In the genomic region with DNA sequence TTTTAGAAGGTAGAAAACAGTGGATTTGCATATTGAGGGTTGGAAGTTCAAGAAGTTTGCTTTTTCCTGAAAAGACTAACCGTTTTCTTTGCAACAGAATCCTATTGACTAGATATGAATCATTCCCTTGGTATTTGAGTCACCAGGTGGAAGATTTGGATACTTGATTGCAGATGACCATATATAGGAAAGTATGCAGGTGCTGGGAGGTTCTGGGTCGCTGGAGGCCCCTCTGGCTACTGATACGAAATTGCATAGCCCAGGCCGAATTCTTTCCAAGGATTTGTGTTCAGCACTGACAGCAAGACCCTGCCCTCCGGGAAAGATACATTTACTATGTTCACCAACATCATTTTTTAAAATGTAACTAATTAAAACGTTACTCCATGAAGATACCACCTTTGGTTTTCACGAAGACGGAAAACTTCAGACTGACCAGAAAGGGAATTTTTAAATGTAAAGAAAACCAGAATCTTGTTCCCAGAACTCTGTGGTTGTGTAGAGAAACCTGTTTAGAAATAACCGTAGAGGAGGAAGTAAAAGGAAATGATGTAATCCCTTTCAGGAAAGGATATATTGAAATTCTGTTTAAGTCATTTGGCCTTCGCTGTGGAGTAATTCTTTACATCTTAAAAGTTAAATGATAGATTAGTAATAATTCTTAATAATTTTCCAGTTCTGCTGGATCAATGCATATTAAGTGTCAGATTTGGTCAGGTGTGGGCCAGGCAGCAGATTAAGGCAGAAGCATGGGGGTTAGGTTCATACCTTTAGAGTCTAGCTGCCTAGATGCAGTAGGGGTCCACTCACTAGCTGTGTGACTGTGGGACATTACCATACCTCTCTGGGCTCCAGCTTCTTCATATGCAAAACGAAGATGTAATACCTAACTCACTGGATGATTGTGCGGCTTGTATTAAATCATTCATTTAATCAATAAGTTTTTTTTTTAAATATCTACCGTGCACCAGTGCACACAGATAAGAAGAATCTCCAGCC, we compare ENCODE assay signal across 8 cellular contexts. TPM values are rescaled to one million over a fixed set of nuclear protein-coding genes. Genes with fewer than 3 reads are reported as not detected.
A peak's percentile ranks its signal among the peaks of the same experiment; 100 is the strongest.
DNase-seq lines count a peak whose midpoint lies in the region; ATAC-seq and TF ChIP-seq lines count a peak whose summit lies in the region.

No MANE protein-coding gene starts in this region.

- H3K4me1 ChIP-seq in smooth muscle cell (ENCODE audit: low read depth) = peaks cover 13% of the 10 kb centered on the region

- H3K79me2 ChIP-seq in smooth muscle cell (ENCODE audit: low read depth) = no peaks in the 10 kb centered on the region

- no peaks in the 10 kb centered on the region for H3K36me3 ChIP-seq in smooth muscle cell (ENCODE audit: low read depth)

- H3F3A ChIP-seq in smooth muscle cell (ENCODE audit: low read depth) = peaks cover 2% of the 10 kb centered on the region

- H3K27me3 ChIP-seq in smooth muscle cell (ENCODE audit: low read depth) = no peaks in the 10 kb centered on the region

- 32% methylated on average over 13 of the region's 13 CpGs for WGBS in smooth muscle cell (ENCODE audit: low lambda C conversion rate)

- peak overlapping the region; percentile 90 for H3K4me2 ChIP-seq in smooth muscle cell

- no peak for ATAC-seq in GM18505 (IDR thresholded peaks at IDR 0.05; ENCODE audit: unreplicated experiment)

- H3K9ac ChIP-seq in smooth muscle cell (ENCODE audit: low read depth) = peak overlapping the region; percentile 80

- no peaks in the 10 kb centered on the region for H3K9me3 ChIP-seq in smooth muscle cell (replicated peaks; ENCODE audit: low read depth)

- DNase-seq in SIG-M5 treated with dmso at 0.1 percent for 504 hours (lab: John Stamatoyannopoulos, UW; ENCODE audit: unreplicated experiment) (peak; percentile 74), SIG-M5 (lab: John Stamatoyannopoulos, UW) (no peak), SW480 (ENCODE audit: low spot score) (peak; percentile 96), smooth muscle cell (lab: John Stamatoyannopoulos, UW; ENCODE audit: unreplicated experiment) (no peak), SW 1271 (lab: John Stamatoyannopoulos, UW) (no peak)
- no peak for DNase-seq in stimulated activated CD4-positive, alpha-beta T cell treated with anti-CD3 and anti-CD28 coated beads, Interleukin-4, amount 100 ng/mL, for 1 hour

- H3K4me3 ChIP-seq in iPS-11a (ENCODE audit: low read depth, low read length) (peak overlapping the region; percentile 53), smooth muscle cell (peak overlapping the region; percentile 71)

- no peaks in the 10 kb centered on the region for H4K20me1 ChIP-seq in smooth muscle cell (ENCODE audit: low read depth)

- peak overlapping the region; percentile 97 for H2AFZ ChIP-seq in smooth muscle cell (ENCODE audit: low read depth)

- no peak for TF ChIP-seq POLR2A in GM18505 (IDR thresholded peaks at IDR 0.05; ENCODE audit: borderline replicate concordance, extremely low read depth, insufficient read depth, insufficient read length)

- no peak for TF ChIP-seq CTCF in smooth muscle cell (IDR thresholded peaks at IDR 0.05; ENCODE audit: borderline replicate concordance, insufficient read depth, poor library complexity, severe bottlenecking)

- H3K27ac ChIP-seq in smooth muscle cell (ENCODE audit: low read depth) = peak overlapping the region; percentile 74

RNA-seq across cellular contexts. Expression of gene ANXA3, which starts 1.1 kb away (rescaled TPM):
- 39.0 and 44.5 TPM in 2 replicates for total RNA-seq in smooth muscle cell
- polyA plus RNA-seq in smooth muscle cell = 16.7 and 59.0 TPM in 2 replicates

Comparison
In these comparisons a context has a peak if more than half of its experiments do, and no peak if none do; other contexts are left out.
1. DNase-seq: peak in SIG-M5 treated with dmso at 0.1 percent for 504 hours (single experiment) and SW480 (single experiment); none in SIG-M5 (single experiment), smooth muscle cell (single experiment), stimulated activated CD4-positive, alpha-beta T cell treated with anti-CD3 and anti-CD28 coated beads, Interleukin-4, amount 100 ng/mL, for 1 hour (single experiment) and SW 1271 (0 of 2).